Comparison of ENCODE assay signal across 8 cellular contexts in genomic region chr3:49689046-49689886, GRCh38. TPM values are rescaled to one million over a fixed set of nuclear protein-coding genes. Genes with fewer than 3 reads are reported as not detected.
A peak's percentile ranks its signal among the peaks of the same experiment; 100 is the strongest.
DNase-seq lines count a peak whose midpoint lies in the region; ATAC-seq and TF ChIP-seq lines count a peak whose summit lies in the region.

Gene MST1, minus strand, starts transcription at chr3:49689474. Its CDS starts 783 bp downstream, at chr3:49688691.
Gene RNF123, plus strand, starts transcription at chr3:49689557. Its CDS starts 1,609 bp downstream, at chr3:49691166.

- no peaks in the 10 kb centered on the region for H4K20me1 ChIP-seq in KMS-11 (ENCODE audit: insufficient read depth)

- H3K27me3 Mint-ChIP-seq in CD14-positive monocyte (ENCODE audit: low read depth in 3 of 3) (peaks cover 23 to 33% (median 32%) of the 10 kb centered on the region in 3 donors), nephron progenitor cell (ENCODE audit: low read depth, poor library complexity) (peaks cover 5% of the 10 kb centered on the region)

- H3K9ac ChIP-seq in KMS-11 (peak within 1 kb of the TSS; percentile 53; the same call in 1 of the 2 replicates), stomach smooth muscle (ENCODE audit: low read length in 2 of 2) (peak within 1 kb of the TSS; percentile 85 to 93)

- DNase-seq in CD14-positive monocyte (ENCODE audit: low spot score) (peak; percentile 83), activated T-cell treated with anti-CD3 and anti-CD28 coated beads for 48 hours (ENCODE audit: low read depth) (peak; percentile 91), fibroblast of mammary gland (ENCODE audit: low read depth) (peak; percentile 84), nephron progenitor cell (peak; percentile 97), OCI-M1 (lab: John Stamatoyannopoulos, UW) (no peak)

- H3K9me3 ChIP-seq in stomach smooth muscle (ENCODE audit: control insufficient read depth in 2 of 2, low read length in 2 of 2) = no peaks in the 10 kb centered on the region

- peak; percentile 49 for ATAC-seq in GM21515 (IDR thresholded peaks at IDR 0.05; ENCODE audit: unreplicated experiment)

- peak within 1 kb of the TSS; percentile 52 for H3K4me2 ChIP-seq in KMS-11

- H2AFZ ChIP-seq in KMS-11 (ENCODE audit: low read depth) = peak within 1 kb of the TSS; percentile 95

- H3K4me1 ChIP-seq in KMS-11 (ENCODE audit: low read depth, poor library complexity, severe bottlenecking) (no peaks in the 10 kb centered on the region), stomach smooth muscle (ENCODE audit: control insufficient read depth, insufficient read depth, low read length) (peaks cover 26% of the 10 kb centered on the region)

- H3K27ac Mint-ChIP-seq in CD14-positive monocyte (peak within 1 kb of the TSS; percentile 79 to 96 (median 85)), nephron progenitor cell (peak within 1 kb of the TSS; percentile 96)

- H3K4me3 Mint-ChIP-seq in CD14-positive monocyte (peak within 1 kb of the TSS; percentile 96 to 98), nephron progenitor cell (peak within 1 kb of the TSS; percentile 94)

- peaks cover 0 to 6% (median 0%) of the 10 kb centered on the region in 7 donors for H3K9me3 Mint-ChIP-seq in CD14-positive monocyte
- H3K9me3 Mint-ChIP-seq in nephron progenitor cell = no peaks in the 10 kb centered on the region

- H3K4me3 ChIP-seq in KMS-11 (IDR thresholded peaks at IDR 0.05; ENCODE audit: insufficient read depth, low read depth, low read length) (no peak within 1 kb of the TSS), fibroblast of mammary gland (ENCODE audit: control insufficient read depth, low read depth, low read length) (peak within 1 kb of the TSS; percentile 90), stomach smooth muscle (ENCODE audit: low read length in 2 of 2) (peak within 1 kb of the TSS; percentile 81 to 96)

- H3K36me3 ChIP-seq in KMS-11 (ENCODE audit: insufficient read depth) (no peaks in the 10 kb centered on the region), stomach smooth muscle (ENCODE audit: control insufficient read depth in 2 of 2, insufficient read depth in 2 of 2, low read length in 2 of 2) (no peaks in the 10 kb centered on the region)

- TF ChIP-seq CTCF in CD14-positive monocyte (IDR thresholded peaks at IDR 0.05) (peak; percentile 19), KMS-11 (conservative IDR thresholded peaks at IDR 0.05; ENCODE audit: low read depth, low read length) (no peak), fibroblast of mammary gland (conservative IDR thresholded peaks at IDR 0.05; ENCODE audit: control insufficient read depth, insufficient read depth, low read depth, low read length) (no peak), nephron progenitor cell (IDR thresholded peaks at IDR 0.05) (no peak)

- peaks cover 38% of the 10 kb centered on the region for H3K4me1 Mint-ChIP-seq in CD14-positive monocyte
- peaks cover 43% of the 10 kb centered on the region for H3K4me1 Mint-ChIP-seq in nephron progenitor cell

- H3K27me3 ChIP-seq in KMS-11 (ENCODE audit: insufficient read depth, low read depth) (no peaks in the 10 kb centered on the region), stomach smooth muscle (ENCODE audit: control insufficient read depth in 1 of 2, insufficient read depth in 2 of 2, low read length in 2 of 2) (peaks cover 7 to 9% of the 10 kb centered on the region in 2 donors)

- H3K79me2 ChIP-seq in KMS-11 (ENCODE audit: insufficient read depth, low read depth) = no peaks in the 10 kb centered on the region; the same call in 1 of the 2 replicates

- H3K36me3 Mint-ChIP-seq in CD14-positive monocyte (peaks cover 12 to 20% of the 10 kb centered on the region in 2 donors), nephron progenitor cell (ENCODE audit: low read depth) (peaks cover 10% of the 10 kb centered on the region)

- H3K27ac ChIP-seq in KMS-11 (peak within 1 kb of the TSS; percentile 49; the same call in 1 of the 2 replicates), stomach smooth muscle (ENCODE audit: low read length) (peak within 1 kb of the TSS; percentile 46)

- intact Hi-C loops in CD14-positive monocyte (cut with micrococcal nuclease) = no loop called here

RNA-seq across cellular contexts. Expression of gene MST1, which starts in this region (rescaled TPM):
- polyA plus RNA-seq in CD14-positive monocyte = under 1 TPM in 1 of 2 donors, not detected in 1; 0.28 TPM

RNA-seq across cellular contexts. Expression of gene RNF123, which starts in this region (rescaled TPM):
- polyA plus RNA-seq in CD14-positive monocyte = 10 to 100 TPM; 11.1 to 15.7 TPM
